In the genomic region with DNA sequence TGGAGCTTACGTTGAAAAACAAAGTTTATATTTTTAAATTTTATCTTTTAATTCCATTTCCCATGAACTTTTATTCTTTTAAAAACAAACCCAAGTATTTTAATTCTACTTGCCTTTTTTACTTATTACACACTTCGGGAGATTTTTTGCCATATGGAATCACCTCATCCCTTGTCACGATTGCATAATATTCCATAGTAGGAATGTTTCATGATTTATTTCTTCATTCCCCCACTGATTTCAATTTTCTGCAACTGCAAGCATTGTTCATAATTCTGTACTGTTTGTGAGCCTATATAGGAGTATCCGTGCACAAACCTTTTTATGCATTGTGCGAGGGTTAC, we compare ENCODE assay signal across 8 cellular contexts. TPM values are rescaled to one million over a fixed set of nuclear protein-coding genes. Genes with fewer than 3 reads are reported as not detected.
DNase-seq lines count a peak whose midpoint lies in the region; ATAC-seq and TF ChIP-seq lines count a peak whose summit lies in the region.

No MANE protein-coding gene starts in this region.

- peak overlapping the region; percentile 73 to 76 for H3K4me3 ChIP-seq in muscle layer of colon (ENCODE audit: low read depth in 1 of 2, low read length in 2 of 2)

- peak overlapping the region; percentile 52 for H3K9ac ChIP-seq in muscle layer of colon (ENCODE audit: low read length)

- H3K36me3 Mint-ChIP-seq in IgD-negative memory B cell = no peaks in the 10 kb centered on the region
- H3K36me3 Mint-ChIP-seq in central memory CD8-positive, alpha-beta T cell (ENCODE audit: insufficient read depth) = peaks cover 11% of the 10 kb centered on the region

- DNase-seq in central memory CD8-positive, alpha-beta T cell (ENCODE audit: low spot score in 2 of 2) = no peak
- DNase-seq in OCI-M2 (lab: John Stamatoyannopoulos, UW; ENCODE audit: unreplicated experiment) = no peak
- no peak for DNase-seq in activated CD8-positive, alpha-beta memory T cell treated with anti-CD3 and anti-CD28 coated beads for 24 hours
- DNase-seq in cerebellum (ENCODE audit: low spot score) = no peak

- peaks cover 30% of the 10 kb centered on the region for H3K4me1 ChIP-seq in muscle layer of colon (ENCODE audit: insufficient read depth, low read length)

- H3K27ac ChIP-seq in 22Rv1 (peak overlapping the region; percentile 71), muscle layer of colon (ENCODE audit: low read depth, low read length) (no peak overlapping the region)

- H3K4me1 Mint-ChIP-seq in IgD-negative memory B cell = peaks cover 24 to 28% (median 26%) of the 10 kb centered on the region in 3 donors
- H3K4me1 Mint-ChIP-seq in central memory CD8-positive, alpha-beta T cell = peaks cover 43% of the 10 kb centered on the region

- H3K4me3 Mint-ChIP-seq in IgD-negative memory B cell = peak overlapping the region; percentile 85 to 98 (median 95)
- H3K4me3 Mint-ChIP-seq in central memory CD8-positive, alpha-beta T cell = peak overlapping the region; percentile 94

- no peaks in the 10 kb centered on the region for H3K27me3 Mint-ChIP-seq in IgD-negative memory B cell
- peaks cover 4% of the 10 kb centered on the region for H3K27me3 Mint-ChIP-seq in central memory CD8-positive, alpha-beta T cell

- peak overlapping the region; percentile 83 to 99 (median 97) for H3K27ac Mint-ChIP-seq in IgD-negative memory B cell
- H3K27ac Mint-ChIP-seq in central memory CD8-positive, alpha-beta T cell (ENCODE audit: low read depth) = peak overlapping the region; percentile 94

- H3K9me3 Mint-ChIP-seq in IgD-negative memory B cell = no peaks in the 10 kb centered on the region
- no peaks in the 10 kb centered on the region for H3K9me3 Mint-ChIP-seq in central memory CD8-positive, alpha-beta T cell

- TF ChIP-seq CTCF in 22Rv1 (IDR thresholded peaks at IDR 0.05) = no peak

- no peaks in the 10 kb centered on the region for H3K9me3 ChIP-seq in muscle layer of colon (ENCODE audit: low read length)

- no peaks in the 10 kb centered on the region for H3K36me3 ChIP-seq in muscle layer of colon (ENCODE audit: insufficient read depth, low read length)

- H3K27me3 ChIP-seq in muscle layer of colon (ENCODE audit: control insufficient read depth in 1 of 2, insufficient read depth in 2 of 2, low read length in 2 of 2) = no peaks in the 10 kb centered on the region

- no peak for ATAC-seq in central memory CD8-positive, alpha-beta T cell (replicated peaks; ENCODE audit: extremely low read depth, poor library complexity, severe bottlenecking)
- no peak for ATAC-seq in HG03571 (IDR thresholded peaks at IDR 0.05; ENCODE audit: unreplicated experiment)

RNA-seq across cellular contexts. Expression of a gene that starts 0.6 kb away (rescaled TPM):
- 49.9 TPM for polyA plus RNA-seq in IgD-negative memory B cell
- 187 TPM for total RNA-seq in cerebellum
